In the genomic region with DNA sequence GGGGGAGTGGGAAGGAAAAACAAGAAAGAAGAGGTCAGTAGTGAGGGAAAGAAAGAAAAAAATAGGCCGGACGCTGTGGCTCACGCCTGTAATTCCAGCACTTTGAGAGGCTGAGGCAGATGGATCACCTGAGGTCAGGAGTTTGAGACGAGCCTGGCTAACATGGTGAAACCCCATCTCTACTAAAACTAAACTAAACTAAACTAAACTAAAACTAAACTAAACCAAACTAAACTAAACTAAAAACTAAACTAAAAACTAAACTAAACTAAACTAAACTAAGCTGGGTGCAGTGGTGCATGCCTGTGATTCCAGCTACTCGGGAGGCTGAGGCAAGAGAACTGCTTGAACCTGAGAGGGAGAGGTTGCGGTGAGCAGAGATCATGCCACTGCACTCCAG, we compare ENCODE assay signal across 2 cellular contexts. TPM values are rescaled to one million over a fixed set of nuclear protein-coding genes. Genes with fewer than 3 reads are reported as not detected.
"Had no signal": no experiment of that assay in that cellular context is flagged by ENCODE, and none has a peak within 500 bp of the region (broad histone marks: within the 10 kb centered on the region; RNA-seq: fewer than 3 reads in every experiment).

No MANE protein-coding gene starts in this region.

RNA-seq across cellular contexts. Expression of gene PIK3AP1, which starts 22.0 kb away (rescaled TPM):
- total RNA-seq: MCF 10A, RPMI7951 had no signal
